1 cellular context compared by ENCODE assay signal in the genomic region with DNA sequence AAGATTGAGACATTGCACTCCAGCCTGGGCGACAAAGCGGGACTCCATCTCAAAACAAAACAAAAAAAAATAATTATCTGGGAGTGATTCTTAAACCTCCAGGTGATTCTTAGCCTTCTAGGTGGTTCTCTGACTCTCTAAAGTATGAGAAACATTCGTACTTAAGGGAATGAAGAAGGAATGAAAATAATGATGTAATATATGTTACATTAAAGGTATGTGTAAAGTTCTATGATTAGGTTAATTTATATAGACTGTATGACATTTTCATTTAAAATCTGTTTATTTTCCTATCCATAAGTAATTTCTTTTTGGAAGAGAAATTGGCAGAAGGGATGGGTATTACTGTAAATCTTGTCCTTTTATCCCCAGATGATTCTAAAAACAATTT.
TF ChIP-seq lines count a peak whose summit lies in the region.

No MANE protein-coding gene starts in this region.

TF ChIP-seq in HepG2, 621 proteins besides CTCF, POLR2A, EP300 and RAD21:
- TF ChIP-seq ATF7 (IDR thresholded peaks at IDR 0.05) (peak; percentile 10; the same call in 1 of the 2 replicates), ATF7 (CRISPR knock-in tag; IDR thresholded peaks at IDR 0.05) (no peak), ZFP90 (CRISPR knock-in tag; IDR thresholded peaks at IDR 0.05; ENCODE audit: borderline replicate concordance) (no peak), YY1 (IDR thresholded peaks at IDR 0.05; ENCODE audit: insufficient read depth, insufficient replicate concordance, low read depth, low read length) (no peak)
- TF ChIP-seq, protein P1, sequence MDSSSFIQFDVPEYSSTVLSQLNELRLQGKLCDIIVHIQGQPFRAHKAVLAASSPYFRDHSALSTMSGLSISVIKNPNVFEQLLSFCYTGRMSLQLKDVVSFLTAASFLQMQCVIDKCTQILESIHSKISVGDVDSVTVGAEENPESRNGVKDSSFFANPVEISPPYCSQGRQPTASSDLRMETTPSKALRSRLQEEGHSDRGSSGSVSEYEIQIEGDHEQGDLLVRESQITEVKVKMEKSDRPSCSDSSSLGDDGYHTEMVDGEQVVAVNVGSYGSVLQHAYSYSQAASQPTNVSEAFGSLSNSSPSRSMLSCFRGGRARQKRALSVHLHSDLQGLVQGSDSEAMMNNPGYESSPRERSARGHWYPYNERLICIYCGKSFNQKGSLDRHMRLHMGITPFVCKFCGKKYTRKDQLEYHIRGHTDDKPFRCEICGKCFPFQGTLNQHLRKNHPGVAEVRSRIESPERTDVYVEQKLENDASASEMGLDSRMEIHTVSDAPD (CRISPR knock-in tag; IDR thresholded peaks at IDR 0.05), result no peak
TF ChIP-seq in HepG2: peak in this region for 1.
